9 cellular contexts compared by ENCODE assay signal in the genomic region with DNA sequence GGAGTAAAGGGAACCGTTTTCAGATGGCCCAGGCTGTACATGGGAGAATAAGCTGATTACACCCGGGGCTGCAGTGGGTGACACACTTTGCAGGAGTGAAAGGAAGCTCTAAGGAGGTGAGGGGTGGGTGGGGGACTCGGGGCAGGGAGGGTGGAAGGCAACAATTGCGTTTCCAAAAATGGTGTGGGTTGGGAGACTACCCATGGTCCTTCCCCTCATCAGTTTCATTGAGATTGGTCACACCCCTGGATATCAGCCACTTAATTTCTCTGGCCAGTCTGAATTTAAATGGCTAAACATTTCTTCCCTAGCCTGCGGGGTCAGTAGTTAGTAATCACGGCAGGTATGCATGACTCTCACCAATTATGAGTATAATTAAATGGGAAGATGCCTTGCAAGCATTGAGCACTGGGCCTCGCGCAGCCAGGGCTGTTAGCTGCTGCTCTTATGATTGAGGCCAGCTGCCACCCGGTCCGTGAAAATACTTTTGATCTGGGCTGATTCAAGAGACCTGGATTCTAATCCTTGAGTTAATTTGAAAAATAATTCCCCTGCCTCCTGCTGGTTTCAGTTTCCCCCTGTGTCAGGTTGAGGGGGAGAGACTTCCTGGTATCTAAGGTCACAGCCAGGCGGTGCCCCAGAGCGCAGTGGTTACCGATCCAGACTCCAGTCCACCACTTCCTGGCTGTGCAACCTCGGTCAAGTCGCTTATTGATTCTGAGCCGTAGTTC. TPM values are rescaled to one million over a fixed set of nuclear protein-coding genes. Genes with fewer than 3 reads are reported as not detected.
DNase-seq lines count a peak whose midpoint lies in the region; ATAC-seq and TF ChIP-seq lines count a peak whose summit lies in the region.
"Had no signal": no experiment of that assay in that cellular context is flagged by ENCODE, and none has a peak within 500 bp of the region (broad histone marks: within the 10 kb centered on the region; RNA-seq: fewer than 3 reads in every experiment).

No MANE protein-coding gene starts in this region.

- peaks cover 72% of the 10 kb centered on the region for H3K4me1 Mint-ChIP-seq in T-helper 17 cell

- H3K36me3 Mint-ChIP-seq in T-helper 17 cell (ENCODE audit: low read depth), result no peaks in the 10 kb centered on the region

- TF ChIP-seq CTCF in epithelial cell of proximal tubule (conservative IDR thresholded peaks at IDR 0.05; ENCODE audit: low read depth, low read length), result peak; percentile 8

- H3K27me3 Mint-ChIP-seq in T-helper 17 cell, result no peaks in the 10 kb centered on the region

- H3K9me3 ChIP-seq in T-helper 17 cell (ENCODE audit: control insufficient read depth, low read length, poor library complexity, severe bottlenecking), result no peaks in the 10 kb centered on the region

- peak overlapping the region; percentile 100 for H3K27ac Mint-ChIP-seq in T-helper 17 cell

- DNase-seq in stimulated activated CD4-positive, alpha-beta T cell treated with anti-CD3 and anti-CD28 coated beads, Interleukin-15, amount 100 ng/mL, for 24 hours, result peak; percentile 61
- DNase-seq in stimulated activated CD4-positive, alpha-beta T cell treated with anti-CD3 and anti-CD28 coated beads, Interleukin-12 subunit alpha, Interleukin-12 subunit beta, amount 100 ng/mL, for 4 hours, result no peak
- DNase-seq in T-helper 17 cell (peak in 2 of 3 donors; percentile 44 to 47), epithelial cell of proximal tubule (ENCODE audit: low read depth) (no peak), retina (no peak), DMS79 treated with DMSO at 0.1 percent for 48 hours (lab: John Stamatoyannopoulos, UW) (no peak)

- peak overlapping the region; percentile 85 for H3K4me3 Mint-ChIP-seq in T-helper 17 cell
- H3K4me3 Mint-ChIP-seq: neural crest cell had no signal

- peak; percentile 45 for ATAC-seq in HG03064 (IDR thresholded peaks at IDR 0.05; ENCODE audit: low read depth, unreplicated experiment)
- ATAC-seq in T-helper 17 cell, result peak; percentile 64
- ATAC-seq in HG03521 (IDR thresholded peaks at IDR 0.05; ENCODE audit: unreplicated experiment), result no peak

- H3K4me3 ChIP-seq in epithelial cell of proximal tubule (ENCODE audit: low read depth, low read length), result no peak overlapping the region

RNA-seq across cellular contexts. Expression of gene SLC6A6, which starts 23.3 kb away (rescaled TPM):
- 10 to 100 TPM; 51.8 to 68.6 TPM for total RNA-seq in T-helper 17 cell
- 24.2 and 27.9 TPM in 2 replicates for total RNA-seq in epithelial cell of proximal tubule

Comparison
In these comparisons a context has a peak if more than half of its experiments do, and no peak if none do; other contexts are left out.
1. DNase-seq: peak in stimulated activated CD4-positive, alpha-beta T cell treated with anti-CD3 and anti-CD28 coated beads, Interleukin-15, amount 100 ng/mL, for 24 hours (single experiment) and T-helper 17 cell (2 of 3); none in stimulated activated CD4-positive, alpha-beta T cell treated with anti-CD3 and anti-CD28 coated beads, Interleukin-12 subunit alpha, Interleukin-12 subunit beta, amount 100 ng/mL, for 4 hours (single experiment), epithelial cell of proximal tubule (single experiment), retina (single experiment) and DMS79 treated with DMSO at 0.1 percent for 48 hours (single experiment).